Comparison of ENCODE assay signal across 1 cellular context in the genomic region with DNA sequence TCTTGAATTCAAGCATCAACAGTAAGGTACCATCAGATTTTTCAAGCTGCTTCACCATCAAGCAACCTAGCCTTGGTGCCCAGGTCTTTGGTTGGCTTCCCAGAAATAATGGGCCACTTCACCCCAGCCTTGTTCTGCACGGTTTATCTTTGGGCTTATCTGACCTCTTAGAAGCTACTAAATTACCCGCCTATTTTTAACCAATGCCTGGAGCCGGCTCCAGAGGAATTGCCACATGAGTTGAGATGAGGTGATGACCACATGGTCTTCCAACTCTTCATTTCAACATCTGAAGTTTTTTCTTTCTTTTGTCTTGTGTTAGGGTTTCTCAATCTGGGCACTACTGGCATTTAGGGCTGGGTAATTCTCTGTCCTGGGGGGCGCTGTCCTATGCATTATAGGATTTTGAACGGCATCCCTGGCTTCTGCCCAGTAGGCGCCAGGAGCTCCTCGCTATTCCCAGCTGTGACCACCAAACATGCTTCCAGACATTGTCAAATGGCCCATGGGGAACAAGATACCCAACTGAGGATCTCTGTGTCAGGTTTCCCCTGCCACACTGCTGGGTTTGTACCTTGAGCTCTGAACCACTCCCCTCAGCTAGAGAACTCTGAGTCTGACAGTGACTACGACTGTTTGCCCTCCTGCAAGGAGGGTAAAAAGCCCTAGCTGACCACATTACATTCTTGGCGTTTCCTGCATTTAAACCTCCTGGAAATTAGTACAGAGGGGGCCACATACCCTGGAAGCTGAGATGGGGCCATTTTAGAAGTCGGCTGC.
TF ChIP-seq lines count a peak whose summit lies in the region.

No MANE protein-coding gene starts in this region.

TF ChIP-seq in HEK293, 187 proteins besides CTCF, POLR2A, EP300 and RAD21 (continued from another document):
- no peak for TF ChIP-seq GLIS2 (tag by site-specific recombination; IDR thresholded peaks at IDR 0.05)
- TF ChIP-seq, protein P1, sequence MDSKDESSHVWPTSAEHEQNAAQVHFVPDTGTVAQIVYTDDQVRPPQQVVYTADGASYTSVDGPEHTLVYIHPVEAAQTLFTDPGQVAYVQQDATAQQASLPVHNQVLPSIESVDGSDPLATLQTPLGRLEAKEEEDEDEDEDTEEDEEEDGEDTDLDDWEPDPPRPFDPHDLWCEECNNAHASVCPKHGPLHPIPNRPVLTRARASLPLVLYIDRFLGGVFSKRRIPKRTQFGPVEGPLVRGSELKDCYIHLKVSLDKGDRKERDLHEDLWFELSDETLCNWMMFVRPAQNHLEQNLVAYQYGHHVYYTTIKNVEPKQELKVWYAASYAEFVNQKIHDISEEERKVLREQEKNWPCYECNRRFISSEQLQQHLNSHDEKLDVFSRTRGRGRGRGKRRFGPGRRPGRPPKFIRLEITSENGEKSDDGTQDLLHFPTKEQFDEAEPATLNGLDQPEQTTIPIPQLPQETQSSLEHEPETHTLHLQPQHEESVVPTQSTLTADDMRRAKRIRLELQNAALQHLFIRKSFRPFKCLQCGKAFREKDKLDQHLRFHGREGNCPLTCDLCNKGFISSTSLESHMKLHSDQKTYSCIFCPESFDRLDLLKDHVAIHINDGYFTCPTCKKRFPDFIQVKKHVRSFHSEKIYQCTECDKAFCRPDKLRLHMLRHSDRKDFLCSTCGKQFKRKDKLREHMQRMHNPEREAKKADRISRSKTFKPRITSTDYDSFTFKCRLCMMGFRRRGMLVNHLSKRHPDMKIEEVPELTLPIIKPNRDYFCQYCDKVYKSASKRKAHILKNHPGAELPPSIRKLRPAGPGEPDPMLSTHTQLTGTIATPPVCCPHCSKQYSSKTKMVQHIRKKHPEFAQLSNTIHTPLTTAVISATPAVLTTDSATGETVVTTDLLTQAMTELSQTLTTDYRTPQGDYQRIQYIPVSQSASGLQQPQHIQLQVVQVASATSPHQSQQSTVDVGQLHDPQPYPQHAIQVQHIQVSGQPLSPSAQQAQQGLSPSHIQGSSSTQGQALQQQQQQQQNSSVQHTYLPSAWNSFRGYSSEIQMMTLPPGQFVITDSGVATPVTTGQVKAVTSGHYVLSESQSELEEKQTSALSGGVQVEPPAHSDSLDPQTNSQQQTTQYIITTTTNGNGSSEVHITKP (tag by site-specific recombination; IDR thresholded peaks at IDR 0.05): no peak
- TF ChIP-seq ZIC2 (tag by site-specific recombination; IDR thresholded peaks at IDR 0.05): 0 out of 2 replicates have a peak, but pooled peaks have one; percentile 18
- no peak for TF ChIP-seq YY1 (tag by site-specific recombination; IDR thresholded peaks at IDR 0.05)
- no peak for TF ChIP-seq ATF2 (tag by site-specific recombination; IDR thresholded peaks at IDR 0.05; ENCODE audit: low read depth)
- no peak for TF ChIP-seq ZNF548 (tag by site-specific recombination; IDR thresholded peaks at IDR 0.05)
TF ChIP-seq in HEK293: peak in this region for 1.
